ENCODE assay signal across 19 cellular contexts in the genomic region with DNA sequence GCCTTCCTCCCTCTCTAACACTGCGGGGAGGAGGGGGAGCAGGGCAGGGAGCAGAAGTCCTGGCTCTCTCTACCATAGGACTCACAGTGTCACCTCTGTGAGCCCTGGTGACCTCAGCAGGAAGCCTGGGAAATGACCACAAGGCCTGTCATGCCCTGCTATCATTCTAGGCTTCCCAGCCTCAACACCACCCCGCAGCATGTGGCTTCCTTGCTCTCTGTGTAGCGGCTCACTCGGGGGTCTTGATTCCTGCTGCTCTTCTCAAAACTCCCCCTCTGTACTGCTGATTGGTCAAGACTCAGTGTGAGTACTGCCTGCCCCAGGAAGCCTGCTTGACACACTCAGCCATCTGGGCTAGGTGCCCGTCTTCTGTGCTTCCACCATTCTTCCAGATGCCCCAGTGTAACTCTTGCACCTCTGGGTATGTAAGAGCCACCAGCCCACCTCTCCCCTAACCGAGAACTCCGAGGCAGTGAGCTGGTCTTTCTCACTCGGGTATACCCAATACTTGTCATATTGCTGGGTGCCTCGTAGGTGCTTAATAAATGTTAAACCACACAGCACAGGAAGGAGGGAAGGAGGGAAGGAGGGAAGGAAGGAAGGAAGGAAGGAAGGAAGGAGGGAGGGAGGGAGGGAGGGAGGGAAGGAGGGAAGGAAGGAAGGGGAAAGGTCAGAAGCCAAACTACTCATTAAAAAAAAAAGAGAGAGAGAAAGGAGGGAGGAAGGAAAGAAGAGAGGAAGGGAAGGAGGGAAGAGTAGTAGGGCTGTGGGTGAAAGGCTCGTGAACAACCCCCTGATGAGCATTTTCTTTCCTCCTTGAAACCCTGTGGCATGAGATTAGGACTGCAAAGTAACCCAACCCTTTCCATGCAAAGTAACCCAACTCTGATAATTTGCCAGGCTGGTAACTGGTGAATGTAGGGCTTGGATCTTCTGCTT. TPM values are rescaled to one million over a fixed set of nuclear protein-coding genes. Genes with fewer than 3 reads are reported as not detected.
DNase-seq lines count a peak whose midpoint lies in the region; ATAC-seq and TF ChIP-seq lines count a peak whose summit lies in the region.
"Had no signal": no experiment of that assay in that cellular context is flagged by ENCODE, and none has a peak within 500 bp of the region (broad histone marks: within the 10 kb centered on the region; RNA-seq: fewer than 3 reads in every experiment).

No MANE protein-coding gene starts in this region.

- no CpG with 5 or more reads among the region's 10 CpGs for WGBS in neuronal stem cell (ENCODE audit: extremely low coverage in 2 of 2, insufficient read length in 2 of 2, insufficient replicate concordance in 1 of 2), 2 donors

- peaks cover 82% of the 10 kb centered on the region for H3K4me1 ChIP-seq in A673 (ENCODE audit: insufficient read depth, low read length, poor library complexity, severe bottlenecking)
- peaks cover 26 to 40% of the 10 kb centered on the region in 2 donors for H3K4me1 ChIP-seq in neuronal stem cell (ENCODE audit: control insufficient read depth in 2 of 2, insufficient read depth in 1 of 2, low read depth in 1 of 2, low read length in 2 of 2)
- H3K4me1 ChIP-seq: uterus had no signal

- H2AFZ ChIP-seq in neuronal stem cell (ENCODE audit: low read length): no peak overlapping the region

- no peak overlapping the region for H3K9ac ChIP-seq in neuronal stem cell (ENCODE audit: low read depth, low read length, poor library complexity)
- H3K9ac ChIP-seq: KMS-11 had no signal

- H3K36me3 Mint-ChIP-seq in endothelial cell (ENCODE audit: low read depth, unreplicated experiment) (peaks cover 53% of the 10 kb centered on the region), mesothelial cell of epicardium (peaks cover 28% of the 10 kb centered on the region)
- no peaks in the 10 kb centered on the region for H3K36me3 Mint-ChIP-seq in activated T-helper 17 cell treated with anti-CD3 and anti-CD28 coated beads, Interleukin-2, amount 50 U/mL, for 72 hours (ENCODE audit: low read depth)
- H3K36me3 Mint-ChIP-seq: activated naive CD4-positive, alpha-beta T cell treated with anti-CD3 and anti-CD28 coated beads, Interleukin-2, amount 50 U/mL, for 72 hours had no signal

- H3K27me3 Mint-ChIP-seq in endothelial cell (ENCODE audit: unreplicated experiment) (peaks cover 21% of the 10 kb centered on the region), mesothelial cell of epicardium (ENCODE audit: low read depth) (no peaks in the 10 kb centered on the region)
- peaks cover 22% of the 10 kb centered on the region for H3K27me3 Mint-ChIP-seq in activated T-helper 17 cell treated with anti-CD3 and anti-CD28 coated beads, Interleukin-2, amount 50 U/mL, for 72 hours

- H3K4me3 Mint-ChIP-seq in endothelial cell (ENCODE audit: unreplicated experiment) (peak overlapping the region; percentile 79), mesothelial cell of epicardium (peak overlapping the region; percentile 11)
- H3K4me3 Mint-ChIP-seq in activated T-helper 17 cell treated with anti-CD3 and anti-CD28 coated beads, Interleukin-2, amount 50 U/mL, for 72 hours: no peak overlapping the region

- no peaks in the 10 kb centered on the region for H3K9me3 Mint-ChIP-seq in endothelial cell (ENCODE audit: unreplicated experiment)
- no peaks in the 10 kb centered on the region for H3K9me3 Mint-ChIP-seq in mesothelial cell of epicardium
- H3K9me3 Mint-ChIP-seq in activated T-helper 17 cell treated with anti-CD3 and anti-CD28 coated beads, Interleukin-2, amount 50 U/mL, for 72 hours: no peaks in the 10 kb centered on the region
- H3K9me3 Mint-ChIP-seq: activated naive CD4-positive, alpha-beta T cell treated with anti-CD3 and anti-CD28 coated beads, Interleukin-2, amount 50 U/mL, for 72 hours had no signal

- H3K4me1 Mint-ChIP-seq in endothelial cell (ENCODE audit: unreplicated experiment) (peaks cover 72% of the 10 kb centered on the region), mesothelial cell of epicardium (peaks cover 66% of the 10 kb centered on the region)
- no peaks in the 10 kb centered on the region for H3K4me1 Mint-ChIP-seq in activated T-helper 17 cell treated with anti-CD3 and anti-CD28 coated beads, Interleukin-2, amount 50 U/mL, for 72 hours

- no peak overlapping the region for H2AK5ac ChIP-seq in neuronal stem cell (ENCODE audit: low read depth, low read length)

- no peak overlapping the region for H4K8ac ChIP-seq in neuronal stem cell (ENCODE audit: low read depth, low read length)

- POLR2A ChIA-PET in A673 (lab: Charles Lee; ENCODE audit: low non-redundant PET) (no interaction called here), RWPE1 (lab: Yijun Ruan, JAX; ENCODE audit: low non-redundant PET) (no interaction called here)

- no peak overlapping the region for H3K23ac ChIP-seq in neuronal stem cell (ENCODE audit: low read depth, low read length, poor library complexity)

- no peaks in the 10 kb centered on the region for H3K27me3 ChIP-seq in A673 (replicated peaks; ENCODE audit: insufficient read depth, low read depth, low read length, poor library complexity)
- H3K27me3 ChIP-seq in neuronal stem cell (ENCODE audit: control insufficient read depth in 3 of 3, insufficient read depth in 3 of 3, low read depth in 1 of 3, low read length in 3 of 3): peaks cover 0 to 3% (median 0%) of the 10 kb centered on the region in 3 experiments
- H3K27me3 ChIP-seq: uterus had no signal

- no peak overlapping the region for H3K4ac ChIP-seq in neuronal stem cell (ENCODE audit: low read length)

- no peak overlapping the region for H4K91ac ChIP-seq in neuronal stem cell (ENCODE audit: low read depth, low read length, poor library complexity)

- H3K36me3 ChIP-seq in A673 (ENCODE audit: insufficient read depth, low read length, poor library complexity, severe bottlenecking): peaks cover 55% of the 10 kb centered on the region
- H3K36me3 ChIP-seq in neuronal stem cell (replicated peaks in 1 of 2; ENCODE audit: control insufficient read depth in 2 of 2, insufficient read depth in 2 of 2, low read length in 2 of 2): peaks cover 18 to 65% of the 10 kb centered on the region in 2 donors
- H3K36me3 ChIP-seq: neutrophil, uterus had no signal

- H3K9me3 ChIP-seq in A673 (ENCODE audit: low read depth, low read length, poor library complexity, severe bottlenecking): no peaks in the 10 kb centered on the region
- H3K9me3 ChIP-seq in neuronal stem cell (replicated peaks in 1 of 2; ENCODE audit: control insufficient read depth in 2 of 2, insufficient read depth in 1 of 2, low read depth in 1 of 2, low read length in 2 of 2): no peaks in the 10 kb centered on the region
- H3K9me3 ChIP-seq: mucosa of descending colon, neutrophil, uterus had no signal

- peaks cover 9% of the 10 kb centered on the region for H3K79me1 ChIP-seq in neuronal stem cell (ENCODE audit: low read depth, low read length)

- CTCF ChIA-PET in A673 (lab: Charles Lee) (interaction anchor here (0.9 kb wide), 1 partner anchor 41 kb away, joined by 5 read pairs; no protein-coding TSS in a partner anchor), RWPE1 (lab: Yijun Ruan, JAX) (interaction anchor here (0.5 kb wide), 1 partner anchor 261 kb away, joined by 3 read pairs; no protein-coding TSS in a partner anchor)

- no peak for ATAC-seq in activated T-helper 17 cell treated with anti-CD3 and anti-CD28 coated beads, Interleukin-2, amount 50 U/mL, for 72 hours (replicated peaks)
- ATAC-seq: activated naive CD4-positive, alpha-beta T cell treated with anti-CD3 and anti-CD28 coated beads, Interleukin-2, amount 50 U/mL, for 72 hours; mucosa of descending colon had no signal

- H3K27ac Mint-ChIP-seq in endothelial cell (ENCODE audit: unreplicated experiment) (peak overlapping the region; percentile 84), mesothelial cell of epicardium (peak overlapping the region; percentile 90)
- no peak overlapping the region for H3K27ac Mint-ChIP-seq in activated T-helper 17 cell treated with anti-CD3 and anti-CD28 coated beads, Interleukin-2, amount 50 U/mL, for 72 hours

- no peak overlapping the region for H2BK12ac ChIP-seq in neuronal stem cell (ENCODE audit: low read length)

- H3K4me3 ChIP-seq in A673 (ENCODE audit: low read depth, low read length, poor library complexity, severe bottlenecking) (peak overlapping the region; percentile 97), neuronal stem cell (ENCODE audit: low read length in 2 of 2) (no peak overlapping the region)
- H3K4me3 ChIP-seq: mucosa of descending colon, uterus had no signal

- no peak overlapping the region for H3K14ac ChIP-seq in neuronal stem cell (ENCODE audit: low read length)

- TF ChIP-seq CTCF in A673 (conservative IDR thresholded peaks at IDR 0.05; ENCODE audit: low read depth, low read length) (no peak), RWPE1 (conservative IDR thresholded peaks at IDR 0.05; ENCODE audit: low read depth) (no peak), endothelial cell (IDR thresholded peaks at IDR 0.05; ENCODE audit: unreplicated experiment) (no peak), mesothelial cell of epicardium (IDR thresholded peaks at IDR 0.05; ENCODE audit: unreplicated experiment) (no peak)

- no peak overlapping the region for H2BK120ac ChIP-seq in neuronal stem cell (ENCODE audit: low read depth, low read length)

- BruUV-seq in A673 (replicated peaks; lab: Mats Ljungman, UMichigan): TSS peak; percentile 25

- intact Hi-C loops in A673 (cut with micrococcal nuclease; ENCODE audit: unreplicated experiment): loop anchor here (5.0 kb wide), 1 partner anchor 39 kb away; no protein-coding TSS in a partner anchor

- no peak overlapping the region for H2BK5ac ChIP-seq in neuronal stem cell (ENCODE audit: low read length)

- H3K27ac ChIP-seq in A673 (ENCODE audit: low read depth, low read length, poor library complexity, severe bottlenecking) (peak overlapping the region; percentile 99), RWPE1 (peak overlapping the region; percentile 85), neuronal stem cell (replicated peaks; ENCODE audit: low read length) (no peak overlapping the region)
- H3K27ac ChIP-seq: C4-2B, KMS-11, neutrophil, uterus had no signal

- H3K18ac ChIP-seq in neuronal stem cell (ENCODE audit: low read length): no peak overlapping the region

- H2BK15ac ChIP-seq in neuronal stem cell (ENCODE audit: low read length): no peak overlapping the region

- peak; percentile 88 for DNase-seq in A673 (ENCODE audit: low spot score)
- no peak for DNase-seq in RWPE1 (ENCODE audit: low spot score)
- DNase-seq in endothelial cell (ENCODE audit: low spot score): no peak
- DNase-seq in mesothelial cell of epicardium (ENCODE audit: low spot score in 2 of 2, unreplicated experiment in 2 of 2): no peak
- DNase-seq in OCI-M2 (lab: John Stamatoyannopoulos, UW; ENCODE audit: unreplicated experiment): no peak
- DNase-seq in neuronal stem cell (ENCODE audit: low spot score): no peak
- DNase-seq in NCI-H2081 treated with DMSO at 0.1 percent for 48 hours (lab: John Stamatoyannopoulos, UW): no peak
- DNase-seq: activated T-cell treated with anti-CD3 and anti-CD28 coated beads, Interleukin-2, amount 50 U/mL, for 48 hours; effector memory CD4-positive, alpha-beta T cell; mucosa of descending colon; NCI-H1092 treated with DMSO at 0.1 percent for 48 hours; uterus had no signal

- no peak overlapping the region for H3K4me2 ChIP-seq in neuronal stem cell (ENCODE audit: insufficient read depth, low read length, poor library complexity, severe bottlenecking)
- H3K4me2 ChIP-seq: KMS-11 had no signal

RNA-seq across cellular contexts. Expression of gene MDFI, which starts 5.0 kb away (rescaled TPM):
- total RNA-seq in A673 (2021): 342 and 346 TPM in 2 replicates
- 285 TPM for total RNA-seq in endothelial cell (ENCODE audit: unreplicated experiment)
- 146 to 149 TPM (median 148 TPM) in 3 replicates for total RNA-seq in mesothelial cell of epicardium
- not detected for total RNA-seq in activated T-helper 17 cell treated with anti-CD3 and anti-CD28 coated beads, Interleukin-2, amount 50 U/mL, for 72 hours
- polyA plus RNA-seq in neuronal stem cell (2013, experiment 1 of 2): 73.1 TPM
- 65.6 TPM for polyA plus RNA-seq in neuronal stem cell (2013, experiment 2 of 2)
- total RNA-seq: activated CD8-positive, alpha-beta memory T cell treated with anti-CD3 and anti-CD28 coated beads for 36 hours; activated naive CD4-positive, alpha-beta T cell treated with anti-CD3 and anti-CD28 coated beads, Interleukin-2, amount 50 U/mL, for 72 hours had no signal
- polyA plus RNA-seq: fibroblast of lung had no signal

Comparison
In these comparisons a context has a peak if more than half of its experiments do, and no peak if none do; other contexts are left out.
1. RNA of gene MDFI, which starts 5.0 kb away (total RNA-seq): 342 to 346 TPM in A673, 285 TPM in endothelial cell (single experiment) and 146 to 149 TPM in mesothelial cell of epicardium; not detected in activated T-helper 17 cell treated with anti-CD3 and anti-CD28 coated beads, Interleukin-2, amount 50 U/mL, for 72 hours; every median in the first group is over 100 times any median in the second.